ENCODE assay signal across 8 cellular contexts in the genomic region with DNA sequence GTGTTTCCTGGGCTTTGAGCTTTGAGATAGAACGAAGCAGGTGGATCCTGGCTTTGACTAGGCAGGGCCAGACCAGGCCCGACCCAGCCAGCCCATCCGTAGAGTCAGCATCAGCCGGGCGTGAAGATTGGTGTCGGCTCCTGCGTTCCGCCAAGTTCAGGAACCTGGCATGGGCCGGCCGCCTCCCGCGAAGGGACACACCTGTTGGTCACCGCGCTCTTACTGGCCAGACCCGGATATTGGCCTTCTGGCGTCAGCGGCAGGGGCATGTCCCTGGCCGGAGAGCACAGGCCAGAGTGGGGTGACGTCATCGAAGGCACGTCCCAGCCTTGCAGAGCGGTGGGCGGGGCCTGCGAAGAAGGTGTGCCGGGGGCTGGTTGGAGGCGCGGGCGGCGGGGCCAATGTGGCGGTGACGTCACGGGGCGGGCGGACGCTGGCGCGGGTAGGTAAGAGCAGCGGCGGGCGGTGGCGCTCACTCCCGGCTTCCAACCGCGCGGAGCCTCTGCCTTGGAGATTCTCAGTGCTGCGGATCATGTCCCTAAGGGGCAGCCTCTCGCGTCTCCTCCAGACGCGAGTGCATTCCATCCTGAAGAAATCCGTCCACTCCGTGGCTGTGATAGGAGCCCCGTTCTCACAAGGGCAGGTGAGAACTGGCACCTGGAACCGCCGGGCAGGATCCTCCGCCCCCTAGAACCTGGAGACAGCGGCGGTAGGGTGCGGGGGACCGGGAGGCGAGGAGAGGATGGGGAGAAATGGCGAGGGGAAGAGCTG.
DNase-seq lines count a peak whose midpoint lies in the region; ATAC-seq and TF ChIP-seq lines count a peak whose summit lies in the region.

ARG2 (plus strand) TSS at position 475 of the 771 bp plus-strand sequence; CDS start at position 533, 58 bp downstream.

- H3K36me3 ChIP-seq in rectal smooth muscle tissue (ENCODE audit: control insufficient read depth, insufficient read depth, low read length) = no peaks in the 10 kb centered on the region

- in situ Hi-C loops in astrocyte of the cerebellum (cut with HindIII; ENCODE audit: low sequenced_read_pairs) = no loop called here

- DNase-seq in NCI-H187 (lab: John Stamatoyannopoulos, UW) (peak; percentile 92 to 98), astrocyte of the cerebellum (ENCODE audit: low read depth) (peak; percentile 64), hepatic stellate cell (ENCODE audit: low spot score) (peak; percentile 91), OCI-M2 (lab: John Stamatoyannopoulos, UW; ENCODE audit: unreplicated experiment) (no peak)
- peak; percentile 95 for DNase-seq in T-helper 2 cell treated with Interferon-gamma antibody and Interleukin-4, amounts not matched to agents 5 μg/mL and 100 μg/mL, for 36 hours (ENCODE audit: low spot score)

- no peaks in the 10 kb centered on the region for H3K27me3 ChIP-seq in rectal smooth muscle tissue (ENCODE audit: control insufficient read depth, insufficient read depth, low read length)

- peak within 1 kb of the TSS; percentile 90 for H3K4me3 Mint-ChIP-seq in T-helper 2 cell treated with Interferon-gamma antibody and Interleukin-4, amounts not matched to agents 5 μg/mL and 100 μg/mL, for 36 hours

- peaks cover 30% of the 10 kb centered on the region for H3K4me1 Mint-ChIP-seq in T-helper 2 cell treated with Interferon-gamma antibody and Interleukin-4, amounts not matched to agents 5 μg/mL and 100 μg/mL, for 36 hours (ENCODE audit: low read depth)

- H3K4me1 ChIP-seq in rectal smooth muscle tissue (ENCODE audit: control insufficient read depth, insufficient read depth, low read length) = peaks cover 9% of the 10 kb centered on the region

- H3K4me3 ChIP-seq in astrocyte of the cerebellum (ENCODE audit: low read depth, low read length) (peak within 1 kb of the TSS; percentile 68), rectal smooth muscle tissue (ENCODE audit: low read length) (peak within 1 kb of the TSS; percentile 79)

- no peaks in the 10 kb centered on the region for H3K9me3 Mint-ChIP-seq in T-helper 2 cell treated with Interferon-gamma antibody and Interleukin-4, amounts not matched to agents 5 μg/mL and 100 μg/mL, for 36 hours

- peak within 1 kb of the TSS; percentile 54 for H3K27ac ChIP-seq in rectal smooth muscle tissue (ENCODE audit: low read depth, low read length)

- peak within 1 kb of the TSS; percentile 57 for H3K9ac ChIP-seq in rectal smooth muscle tissue (ENCODE audit: low read length)

- H3K36me3 Mint-ChIP-seq in T-helper 2 cell treated with Interferon-gamma antibody and Interleukin-4, amounts not matched to agents 5 μg/mL and 100 μg/mL, for 36 hours (ENCODE audit: low read depth) = peaks cover 6% of the 10 kb centered on the region

- no peak for TF ChIP-seq CTCF in astrocyte of the cerebellum (IDR thresholded peaks at IDR 0.05; ENCODE audit: low read depth, low read length, missing control alignments)

- peak; percentile 97 for ATAC-seq in GM18498 (IDR thresholded peaks at IDR 0.05; ENCODE audit: unreplicated experiment)
- peak; percentile 89 for ATAC-seq in HG02943 (IDR thresholded peaks at IDR 0.05; ENCODE audit: low read depth, unreplicated experiment)

- H3K27ac Mint-ChIP-seq in T-helper 2 cell treated with Interferon-gamma antibody and Interleukin-4, amounts not matched to agents 5 μg/mL and 100 μg/mL, for 36 hours = peak within 1 kb of the TSS; percentile 81

- H3K27me3 Mint-ChIP-seq in T-helper 2 cell treated with Interferon-gamma antibody and Interleukin-4, amounts not matched to agents 5 μg/mL and 100 μg/mL, for 36 hours (ENCODE audit: low read depth) = peaks cover 16% of the 10 kb centered on the region
